ENCODE assay signal across 21 cellular contexts in genomic region chr4:107548211-107548905, GRCh38.
DNase-seq lines count a peak whose midpoint lies in the region; ATAC-seq and TF ChIP-seq lines count a peak whose summit lies in the region.
"Had no signal": no experiment of that assay in that cellular context is flagged by ENCODE, and none has a peak within 500 bp of the region (broad histone marks: within the 10 kb centered on the region; RNA-seq: fewer than 3 reads in every experiment).

No MANE protein-coding gene starts in this region.

- H3K36me3 ChIP-seq in mesenchymal stem cell (ENCODE audit: control insufficient read depth in 1 of 2, insufficient read depth in 2 of 2, low read depth in 1 of 2, low read length in 2 of 2): no peaks in the 10 kb centered on the region
- H3K36me3 ChIP-seq in Karpas-422 (ENCODE audit: insufficient read depth, low read length): no peaks in the 10 kb centered on the region
- H3K36me3 ChIP-seq: heart left ventricle had no signal

- 36% methylated on average over 5 of the region's 7 CpGs for WGBS in mesenchymal stem cell
- WGBS in right cardiac atrium: 33% methylated on average over 7 of the region's 7 CpGs

- H3K9me3 ChIP-seq in mesenchymal stem cell (ENCODE audit: control insufficient read depth, low read length) (peaks cover 3% of the 10 kb centered on the region), Karpas-422 (ENCODE audit: low read length) (no peaks in the 10 kb centered on the region), right cardiac atrium (ENCODE audit: control insufficient read depth, low read length) (no peaks in the 10 kb centered on the region)
- H3K9me3 ChIP-seq: heart left ventricle had no signal

- H3K36me3 Mint-ChIP-seq in endothelial cell (ENCODE audit: low read depth, unreplicated experiment): peaks cover 4% of the 10 kb centered on the region
- H3K36me3 Mint-ChIP-seq: activated naive CD8-positive, alpha-beta T cell treated with anti-CD3 and anti-CD28 coated beads, Interleukin-2, amount 10 ng/mL, durations not matched to agents 7 days and 5 days; natural killer cell had no signal

- H3K4me1 ChIP-seq in mesenchymal stem cell (ENCODE audit: control insufficient read depth, insufficient read depth, low read depth, low read length) (no peaks in the 10 kb centered on the region), Karpas-422 (ENCODE audit: low read length) (peaks cover 15% of the 10 kb centered on the region), right cardiac atrium (ENCODE audit: control insufficient read depth, insufficient read depth, low read length) (no peaks in the 10 kb centered on the region)

- H2AFZ ChIP-seq in mesenchymal stem cell (ENCODE audit: low read depth, low read length) (no peak overlapping the region), Karpas-422 (ENCODE audit: low read length) (no peak overlapping the region)

- peak overlapping the region; percentile 3 for H4K8ac ChIP-seq in mesenchymal stem cell (ENCODE audit: low read length)

- H3K27ac ChIP-seq in mesenchymal stem cell (ENCODE audit: low read length, poor library complexity, severe bottlenecking) (no peak overlapping the region), Karpas-422 (ENCODE audit: low read length) (no peak overlapping the region), right cardiac atrium (ENCODE audit: low read length) (no peak overlapping the region)
- H3K27ac ChIP-seq: heart left ventricle had no signal

- H3K9me3 Mint-ChIP-seq in endothelial cell (ENCODE audit: unreplicated experiment): no peaks in the 10 kb centered on the region
- H3K9me3 Mint-ChIP-seq: activated naive CD8-positive, alpha-beta T cell treated with anti-CD3 and anti-CD28 coated beads, Interleukin-2, amount 10 ng/mL, durations not matched to agents 7 days and 5 days; central memory CD8-positive, alpha-beta T cell; endodermal cell had no signal

- intact Hi-C loops in right cardiac atrium (cut with DNase I): no loop called here

- no peak overlapping the region for H2BK15ac ChIP-seq in mesenchymal stem cell (ENCODE audit: low read depth, poor library complexity, severe bottlenecking)

- peak overlapping the region; percentile 15 for H3K4me3 Mint-ChIP-seq in endothelial cell (ENCODE audit: unreplicated experiment)
- H3K4me3 Mint-ChIP-seq: activated naive CD8-positive, alpha-beta T cell treated with anti-CD3 and anti-CD28 coated beads, Interleukin-2, amount 10 ng/mL, durations not matched to agents 7 days and 5 days; central memory CD8-positive, alpha-beta T cell; endodermal cell; natural killer cell; T-helper 17 cell had no signal

- H3K14ac ChIP-seq in mesenchymal stem cell (ENCODE audit: low read length in 2 of 2): no peak overlapping the region

- peak; percentile 32 for DNase-seq in AG10803 (ENCODE audit: low read depth)
- DNase-seq in NCI-H526 treated with DMSO at 0.1 percent for 48 hours (lab: John Stamatoyannopoulos, UW): peak; percentile 57
- peak; percentile 11 for DNase-seq in endothelial cell (ENCODE audit: low spot score)
- peak; percentile 68 for DNase-seq in mesenchymal stem cell
- no peak for DNase-seq in Karpas-422
- DNase-seq in NCI-H446 treated with DMSO at 0.1 percent for 48 hours (lab: John Stamatoyannopoulos, UW): no peak
- DNase-seq in right cardiac atrium: no peak
- DNase-seq: activated CD4-positive, alpha-beta T cell treated with anti-CD3 and anti-CD28 coated beads for 4 hours; activated naive CD8-positive, alpha-beta T cell treated with anti-CD3 and anti-CD28 coated beads, Interleukin-2, amount 10 ng/mL, durations not matched to agents 7 days and 5 days; activated T-cell treated with anti-CD3 and anti-CD28 coated beads for 4 hours; endodermal cell; heart left ventricle; left colon; natural killer cell; NCI-H187; NCI-H82; stimulated activated CD4-positive, alpha-beta T cell treated with anti-CD3 and anti-CD28 coated beads, Interleukin-4, amount 100 ng/mL, for 1 hour; T-helper 17 cell had no signal

- no peak overlapping the region for H2AK5ac ChIP-seq in mesenchymal stem cell (ENCODE audit: low read length, severe bottlenecking)

- no peak overlapping the region for H2BK12ac ChIP-seq in mesenchymal stem cell (ENCODE audit: low read length in 2 of 2)

- no peak overlapping the region for H2BK120ac ChIP-seq in mesenchymal stem cell (ENCODE audit: low read depth, low read length)

- H3K4me2 ChIP-seq in mesenchymal stem cell (ENCODE audit: low read length, poor library complexity, severe bottlenecking): no peak overlapping the region
- H3K4me2 ChIP-seq in Karpas-422 (ENCODE audit: low read depth, low read length, poor library complexity, severe bottlenecking): no peak overlapping the region

- H3K27me3 ChIP-seq in mesenchymal stem cell (ENCODE audit: control insufficient read depth in 1 of 2, insufficient read depth in 1 of 2, low read length in 2 of 2): no peaks in the 10 kb centered on the region
- H3K27me3 ChIP-seq in Karpas-422 (ENCODE audit: low read length): no peaks in the 10 kb centered on the region; the same call in 1 of the 2 replicates
- H3K27me3 ChIP-seq in right cardiac atrium (ENCODE audit: control insufficient read depth, insufficient read depth): no peaks in the 10 kb centered on the region
- H3K27me3 ChIP-seq: heart left ventricle had no signal

- H3K9me2 ChIP-seq in Karpas-422 (replicated peaks; ENCODE audit: insufficient read depth, low read length): no peaks in the 10 kb centered on the region

- no peaks in the 10 kb centered on the region for H4K20me1 ChIP-seq in Karpas-422 (ENCODE audit: insufficient read depth, low read depth, low read length)

- no peak overlapping the region for H4K91ac ChIP-seq in mesenchymal stem cell (ENCODE audit: low read length)

- no peak for ATAC-seq in right cardiac atrium
- ATAC-seq in HG02840 (IDR thresholded peaks at IDR 0.05; ENCODE audit: low FRiP score, unreplicated experiment): no peak
- ATAC-seq: heart left ventricle, left colon, natural killer cell, sciatic nerve, T-helper 17 cell had no signal

- no peaks in the 10 kb centered on the region for H3K79me1 ChIP-seq in mesenchymal stem cell (replicated peaks; ENCODE audit: low read length, poor library complexity, severe bottlenecking)

- peaks cover 2% of the 10 kb centered on the region for H3K27me3 Mint-ChIP-seq in endothelial cell (ENCODE audit: unreplicated experiment)
- H3K27me3 Mint-ChIP-seq: central memory CD8-positive, alpha-beta T cell; T-helper 17 cell had no signal

- peaks cover 8% of the 10 kb centered on the region for H3K4me1 Mint-ChIP-seq in endothelial cell (ENCODE audit: unreplicated experiment)
- H3K4me1 Mint-ChIP-seq: activated naive CD8-positive, alpha-beta T cell treated with anti-CD3 and anti-CD28 coated beads, Interleukin-2, amount 10 ng/mL, durations not matched to agents 7 days and 5 days; central memory CD8-positive, alpha-beta T cell; natural killer cell had no signal

- no peak overlapping the region for H3K4me3 ChIP-seq in AG10803 (ENCODE audit: low read length)
- H3K4me3 ChIP-seq in mesenchymal stem cell (ENCODE audit: insufficient read depth in 1 of 2, low read depth in 1 of 2, low read length in 2 of 2): no peak overlapping the region
- no peak overlapping the region for H3K4me3 ChIP-seq in Karpas-422 (ENCODE audit: low read length)
- H3K4me3 ChIP-seq in right cardiac atrium (ENCODE audit: low read length): no peak overlapping the region
- H3K4me3 ChIP-seq: heart left ventricle had no signal

- H3K4ac ChIP-seq in mesenchymal stem cell (ENCODE audit: low read depth in 1 of 2, low read length in 2 of 2): no peak overlapping the region

- H3K9ac ChIP-seq in mesenchymal stem cell (ENCODE audit: low read length) (no peak overlapping the region), Karpas-422 (ENCODE audit: low read length) (no peak overlapping the region)

- no peak overlapping the region for H2BK5ac ChIP-seq in mesenchymal stem cell (ENCODE audit: low read depth, low read length, poor library complexity, severe bottlenecking)

- H3K79me2 ChIP-seq in Karpas-422 (ENCODE audit: low read length): no peaks in the 10 kb centered on the region

- no peak overlapping the region for H3K23ac ChIP-seq in mesenchymal stem cell (ENCODE audit: low read length in 2 of 2)

- no peak overlapping the region for H3K18ac ChIP-seq in mesenchymal stem cell (ENCODE audit: low read depth in 1 of 2, low read length in 2 of 2)

- TF ChIP-seq CTCF in AG10803 (conservative IDR thresholded peaks at IDR 0.05; ENCODE audit: low read length) (no peak), endothelial cell (IDR thresholded peaks at IDR 0.05; ENCODE audit: unreplicated experiment) (no peak)

- H3K27ac Mint-ChIP-seq in endothelial cell (ENCODE audit: unreplicated experiment): peak overlapping the region; percentile 99
- H3K27ac Mint-ChIP-seq: activated naive CD8-positive, alpha-beta T cell treated with anti-CD3 and anti-CD28 coated beads, Interleukin-2, amount 10 ng/mL, durations not matched to agents 7 days and 5 days; endodermal cell; natural killer cell; T-helper 17 cell had no signal

Comparison
In these comparisons a context has a peak if more than half of its experiments do, and no peak if none do; other contexts are left out.
1. DNase-seq: peak in AG10803 (single experiment), NCI-H526 treated with DMSO at 0.1 percent for 48 hours (single experiment), endothelial cell (single experiment) and mesenchymal stem cell (single experiment); none in Karpas-422 (single experiment), NCI-H446 treated with DMSO at 0.1 percent for 48 hours (single experiment) and right cardiac atrium (0 of 3).